ENCODE assay signal across 19 cellular contexts in genomic region chr1:206445116-206445515, GRCh38. TPM values are rescaled to one million over a fixed set of nuclear protein-coding genes. Genes with fewer than 3 reads are reported as not detected.
DNase-seq lines count a peak whose midpoint lies in the region; ATAC-seq, FAIRE-seq and TF ChIP-seq lines count a peak whose summit lies in the region.
"Had no signal": no experiment of that assay in that cellular context is flagged by ENCODE, and none has a peak within 500 bp of the region (broad histone marks: within the 10 kb centered on the region; RNA-seq: fewer than 3 reads in every experiment).

No MANE protein-coding gene starts in this region.

- no peaks in the 10 kb centered on the region for H4K20me1 ChIP-seq in endothelial cell of umbilical vein (replicated peaks; ENCODE audit: control insufficient read depth, extremely low read depth, insufficient read depth, low read length)

- H3K27ac ChIP-seq in endothelial cell of umbilical vein (ENCODE audit: insufficient read depth, low read depth, low read length): no peak overlapping the region
- peak overlapping the region; percentile 50 for H3K27ac ChIP-seq in subcutaneous abdominal adipose tissue (ENCODE audit: low read depth, low read length)
- no peak overlapping the region for H3K27ac ChIP-seq in effector memory CD4-positive, alpha-beta T cell (ENCODE audit: insufficient read depth, low read length, poor library complexity, severe bottlenecking)
- H3K27ac ChIP-seq: BLaER1 treated with 17β-estradiol and CSF1 and Interleukin-3, amounts not matched to agents 10 nM and 100 nM; epithelial cell of prostate; SJSA1 had no signal

- POLR2A ChIA-PET in endothelial cell of umbilical vein (lab: Charles Lee): no interaction called here

- H3K9ac ChIP-seq in endothelial cell of umbilical vein (replicated peaks; ENCODE audit: extremely low read depth, insufficient read depth, low read length): no peak overlapping the region
- H3K9ac ChIP-seq in subcutaneous abdominal adipose tissue (ENCODE audit: low read length in 5 of 5): no peak overlapping the region
- H3K9ac ChIP-seq: BLaER1 treated with 17β-estradiol and CSF1 and Interleukin-3, amounts not matched to agents 10 nM and 100 nM had no signal

- intact Hi-C loops in endothelial cell of umbilical vein (cut with micrococcal nuclease) (no loop called here), left colon (cut with DNase I, micrococcal nuclease) (no loop called here)

- peak; percentile 74 for ATAC-seq in left colon
- no peak for ATAC-seq in GM18858 (IDR thresholded peaks at IDR 0.05; ENCODE audit: unreplicated experiment)

- no peaks in the 10 kb centered on the region for H3K9me3 ChIP-seq in MG63
- no peaks in the 10 kb centered on the region for H3K9me3 ChIP-seq in endothelial cell of umbilical vein (replicated peaks; ENCODE audit: control insufficient read depth, insufficient read depth, low read length)
- H3K9me3 ChIP-seq in subcutaneous abdominal adipose tissue (ENCODE audit: control insufficient read depth in 5 of 5, low read length in 5 of 5): no peaks in the 10 kb centered on the region
- no peaks in the 10 kb centered on the region for H3K9me3 ChIP-seq in effector memory CD4-positive, alpha-beta T cell (ENCODE audit: control insufficient read depth, low read length)
- H3K9me3 ChIP-seq: BLaER1 treated with 17β-estradiol and CSF1 and Interleukin-3, amounts not matched to agents 10 nM and 100 nM; SJSA1 had no signal

- no peaks in the 10 kb centered on the region for H3K9me1 ChIP-seq in endothelial cell of umbilical vein (replicated peaks; ENCODE audit: control insufficient read depth, extremely low read depth, insufficient read depth, low read length)

- no peaks in the 10 kb centered on the region for H3K79me2 ChIP-seq in endothelial cell of umbilical vein (ENCODE audit: control insufficient read depth, insufficient read depth, low read length)

- H3K27me3 ChIP-seq in MG63 (no peaks in the 10 kb centered on the region), endothelial cell of umbilical vein (ENCODE audit: control insufficient read depth in 2 of 2, insufficient read depth in 2 of 2, low read length in 2 of 2) (no peaks in the 10 kb centered on the region), subcutaneous abdominal adipose tissue (ENCODE audit: control insufficient read depth in 5 of 5, insufficient read depth in 4 of 5, low read length in 5 of 5) (no peaks in the 10 kb centered on the region)
- no peaks in the 10 kb centered on the region for H3K27me3 ChIP-seq in effector memory CD4-positive, alpha-beta T cell (replicated peaks; ENCODE audit: control insufficient read depth, insufficient read depth, low read length, poor library complexity, severe bottlenecking)
- H3K27me3 ChIP-seq: BLaER1 treated with 17β-estradiol and CSF1 and Interleukin-3, amounts not matched to agents 10 nM and 100 nM; SJSA1 had no signal

- TF ChIP-seq POLR2A in endothelial cell of umbilical vein (IDR thresholded peaks at IDR 0.05; ENCODE audit: low read depth, low read length): no peak

- dilution Hi-C loops in endothelial cell of umbilical vein (cut with MboI; ENCODE audit: extremely low pct_ligation_motif_present, low sequenced_read_pairs): no loop called here

- H3K4me3 ChIP-seq in MG63 (no peak overlapping the region), endothelial cell of umbilical vein (replicated peaks in 1 of 3; ENCODE audit: insufficient read depth in 1 of 3, low read depth in 1 of 3, low read length in 3 of 3) (no peak overlapping the region), subcutaneous abdominal adipose tissue (ENCODE audit: low read depth in 1 of 5, low read length in 5 of 5) (no peak overlapping the region)
- no peak overlapping the region for H3K4me3 ChIP-seq in effector memory CD4-positive, alpha-beta T cell (ENCODE audit: insufficient read depth, low read depth, low read length, poor library complexity, severe bottlenecking)
- H3K4me3 ChIP-seq: BLaER1 treated with 17β-estradiol and CSF1 and Interleukin-3, amounts not matched to agents 10 nM and 100 nM; SJSA1 had no signal

- FAIRE-seq in endothelial cell of umbilical vein (lab: Jason Lieb, UNC): peak; percentile 84

- H3K4me1 ChIP-seq in endothelial cell of umbilical vein (ENCODE audit: control insufficient read depth, extremely low read depth, insufficient read depth, low read length) (peaks cover 21% of the 10 kb centered on the region), subcutaneous abdominal adipose tissue (ENCODE audit: control insufficient read depth in 5 of 5, insufficient read depth in 5 of 5, low read length in 5 of 5) (peaks cover 6 to 24% (median 15%) of the 10 kb centered on the region in 5 donors)
- H3K4me1 ChIP-seq in effector memory CD4-positive, alpha-beta T cell (ENCODE audit: control insufficient read depth, insufficient read depth, low read length, poor library complexity, severe bottlenecking): no peaks in the 10 kb centered on the region
- H3K4me1 ChIP-seq: SJSA1 had no signal

- H3K4me2 ChIP-seq in endothelial cell of umbilical vein (ENCODE audit: insufficient read depth, low read length): no peak overlapping the region
- H3K4me2 ChIP-seq: BLaER1 treated with 17β-estradiol and CSF1 and Interleukin-3, amounts not matched to agents 10 nM and 100 nM had no signal

- H3K36me3 ChIP-seq in MG63: peaks cover 11% of the 10 kb centered on the region
- H3K36me3 ChIP-seq in endothelial cell of umbilical vein (ENCODE audit: control insufficient read depth in 2 of 2, extremely low read depth in 1 of 2, insufficient read depth in 2 of 2, low read length in 2 of 2): peaks cover 16 to 31% of the 10 kb centered on the region in 2 experiments
- peaks cover 3 to 83% (median 62%) of the 10 kb centered on the region in 5 donors for H3K36me3 ChIP-seq in subcutaneous abdominal adipose tissue (ENCODE audit: control insufficient read depth in 5 of 5, insufficient read depth in 5 of 5, low read length in 5 of 5)
- peaks cover 11% of the 10 kb centered on the region for H3K36me3 ChIP-seq in effector memory CD4-positive, alpha-beta T cell (ENCODE audit: control insufficient read depth, insufficient read depth, low read length)

- BruUV-seq in endothelial cell of umbilical vein (replicated peaks; lab: Mats Ljungman, UMichigan): no TSS peak

- no peak overlapping the region for H2AFZ ChIP-seq in endothelial cell of umbilical vein (ENCODE audit: low read depth, low read length)

- TF ChIP-seq CTCF in endothelial cell of umbilical vein (IDR thresholded peaks at IDR 0.05; ENCODE audit: extremely low read depth in 1 of 2, insufficient read depth in 1 of 2, low read depth in 1 of 2, low read length in 2 of 2): no peak

- CTCF ChIA-PET in endothelial cell of umbilical vein (lab: Charles Lee): interaction anchor here (0.7 to 2.2 kb wide), 6 partner anchors 11 to 34 kb away, joined by 3 to 10 read pairs (median 4); no protein-coding TSS in a partner anchor

- DNase-seq in MG63: peak; percentile 82
- DNase-seq in endothelial cell of umbilical vein (ENCODE audit: low read depth, low spot score): peak; percentile 87
- DNase-seq in left colon: no peak
- DNase-seq in effector memory CD4-positive, alpha-beta T cell: no peak
- DNase-seq in cerebellar cortex (ENCODE audit: low spot score): no peak
- DNase-seq in inferior parietal cortex (ENCODE audit: extremely low spot score): no peak
- DNase-seq: activated CD4-positive, alpha-beta T cell treated with anti-CD3 and anti-CD28 coated beads for 48 hours; activated T-cell treated with anti-CD3 and anti-CD28 coated beads, Interleukin-2, amount 50 U/mL, for 24 hours; hippocampal formation; Karpas-422; NCI-H1417 treated with DMSO at 0.1 percent for 48 hours; NCI-H226; posterior cingulate gyrus; T1000 had no signal

TF ChIP-seq in endothelial cell of umbilical vein, 7 proteins besides CTCF, POLR2A, EP300 and RAD21:
- TF ChIP-seq, protein P1, sequence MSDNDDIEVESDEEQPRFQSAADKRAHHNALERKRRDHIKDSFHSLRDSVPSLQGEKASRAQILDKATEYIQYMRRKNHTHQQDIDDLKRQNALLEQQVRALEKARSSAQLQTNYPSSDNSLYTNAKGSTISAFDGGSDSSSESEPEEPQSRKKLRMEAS (IDR thresholded peaks at IDR 0.05; ENCODE audit: insufficient read depth, insufficient read length): no peak
- TF ChIP-seq FOS (IDR thresholded peaks at IDR 0.05; ENCODE audit: borderline replicate concordance, insufficient read depth, low read length): no peak
- TF ChIP-seq JUN (IDR thresholded peaks at IDR 0.05; ENCODE audit: borderline replicate concordance, insufficient read depth, insufficient read length, low read depth): no peak
- no peak for TF ChIP-seq POLR2AphosphoS5 (IDR thresholded peaks at IDR 0.05; ENCODE audit: insufficient read depth, low read depth, low read length)
- TF ChIP-seq MYC (IDR thresholded peaks at IDR 0.05; ENCODE audit: low read depth, low read length): no peak
- TF ChIP-seq EZH2 (IDR thresholded peaks at IDR 0.05; ENCODE audit: borderline replicate concordance, low read depth, low read length, severe bottlenecking): no peak
- TF ChIP-seq GATA2 (IDR thresholded peaks at IDR 0.05; ENCODE audit: insufficient read depth, insufficient read length, low read depth, low read length): no peak

RNA-seq across cellular contexts. Expression of gene IKBKE, which starts 25.2 kb away (rescaled TPM):
- total RNA-seq in MG63 (2014; rRNA removed; shearing (Covaris generic); ENCODE audit: low replicate concordance): 5.5 and 12.9 TPM in 2 replicates
- total RNA-seq in endothelial cell of umbilical vein (16.2 and 20.7 TPM in 2 replicates), left colon (10 to 100 TPM; 18.2 to 19.8 TPM)
- 17.8 and 17.9 TPM in 2 replicates for polyA plus RNA-seq in endothelial cell of umbilical vein
- 16.1 and 18.1 TPM in 2 replicates for polyA plus RNA-seq in endothelial cell of umbilical vein (2011; cell fraction: cytosol; rRNA removed)
- 45.7 and 46.0 TPM in 2 replicates for polyA plus RNA-seq in endothelial cell of umbilical vein (2011; cell fraction: nucleus; rRNA removed)
- 18.6 and 18.9 TPM in 2 replicates for polyA plus RNA-seq in endothelial cell of umbilical vein (2012)
- 26.2 and 29.4 TPM in 2 replicates for polyA minus RNA-seq in endothelial cell of umbilical vein
- 6.2 TPM for polyA minus RNA-seq in endothelial cell of umbilical vein (2011; cell fraction: cytosol; rRNA and poly(A)+ RNA removed)
- polyA minus RNA-seq in endothelial cell of umbilical vein (2011; cell fraction: nucleus; rRNA and poly(A)+ RNA removed): 25.1 and 26.3 TPM in 2 replicates

Comparison
In these comparisons a context has a peak if more than half of its experiments do, and no peak if none do; other contexts are left out.
1. DNase-seq: peak in MG63 (single experiment) and endothelial cell of umbilical vein (single experiment); none in left colon (0 of 2), effector memory CD4-positive, alpha-beta T cell (0 of 3), cerebellar cortex (single experiment) and inferior parietal cortex (single experiment).